Comparison of ENCODE assay signal across 1 cellular context in the genomic region with DNA sequence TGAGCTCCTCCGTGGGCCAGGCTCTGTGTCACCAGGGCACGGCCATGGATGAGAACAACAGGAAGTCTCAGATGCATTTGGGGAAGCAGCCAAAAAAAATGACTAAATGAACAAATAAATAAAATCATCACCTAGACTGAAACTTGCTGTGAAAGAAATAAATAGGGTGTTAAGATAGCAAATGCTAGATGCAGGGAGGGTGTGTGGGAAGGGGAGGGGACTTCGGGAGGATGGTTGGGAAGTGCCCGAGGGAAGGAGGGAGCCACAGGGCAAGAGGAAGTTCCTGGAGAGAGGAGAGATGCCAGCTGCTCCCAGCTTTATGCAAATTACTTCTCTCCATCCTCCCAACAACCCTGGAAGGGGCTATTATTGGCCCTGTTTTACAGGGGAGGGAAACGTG.
TF ChIP-seq lines count a peak whose summit lies in the region.

No MANE protein-coding gene starts in this region.

TF ChIP-seq in H1, 55 proteins besides CTCF, POLR2A, EP300 and RAD21:
- TF ChIP-seq CBX8 (IDR thresholded peaks at IDR 0.05; ENCODE audit: borderline replicate concordance, low read depth, low read length) (no peak), KDM4A (IDR thresholded peaks at IDR 0.05; ENCODE audit: low read depth, low read length, severe bottlenecking) (no peak), TBP (IDR thresholded peaks at IDR 0.05; ENCODE audit: low read depth, low read length) (no peak), JUN (IDR thresholded peaks at IDR 0.05; ENCODE audit: low read depth, low read length) (no peak), SAP30 (IDR thresholded peaks at IDR 0.05; ENCODE audit: insufficient read depth, insufficient replicate concordance, low read length) (no peak), FOSL1 (IDR thresholded peaks at IDR 0.05; ENCODE audit: insufficient read depth, low read depth, low read length) (no peak), GABPA (IDR thresholded peaks at IDR 0.05; ENCODE audit: borderline replicate concordance, insufficient read depth, low read length) (no peak), JUND (IDR thresholded peaks at IDR 0.05; ENCODE audit: low read length) (no peak), POLR2AphosphoS5 (IDR thresholded peaks at IDR 0.05; ENCODE audit: low read depth, low read length) (no peak), NANOG (IDR thresholded peaks at IDR 0.05; ENCODE audit: insufficient read depth, low read depth, low read length, poor library complexity, severe bottlenecking) (no peak)
- TF ChIP-seq, protein P1, sequence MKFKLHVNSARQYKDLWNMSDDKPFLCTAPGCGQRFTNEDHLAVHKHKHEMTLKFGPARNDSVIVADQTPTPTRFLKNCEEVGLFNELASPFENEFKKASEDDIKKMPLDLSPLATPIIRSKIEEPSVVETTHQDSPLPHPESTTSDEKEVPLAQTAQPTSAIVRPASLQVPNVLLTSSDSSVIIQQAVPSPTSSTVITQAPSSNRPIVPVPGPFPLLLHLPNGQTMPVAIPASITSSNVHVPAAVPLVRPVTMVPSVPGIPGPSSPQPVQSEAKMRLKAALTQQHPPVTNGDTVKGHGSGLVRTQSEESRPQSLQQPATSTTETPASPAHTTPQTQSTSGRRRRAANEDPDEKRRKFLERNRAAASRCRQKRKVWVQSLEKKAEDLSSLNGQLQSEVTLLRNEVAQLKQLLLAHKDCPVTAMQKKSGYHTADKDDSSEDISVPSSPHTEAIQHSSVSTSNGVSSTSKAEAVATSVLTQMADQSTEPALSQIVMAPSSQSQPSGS (IDR thresholded peaks at IDR 0.05; ENCODE audit: low read length) = no peak
- TF ChIP-seq, protein P2, sequence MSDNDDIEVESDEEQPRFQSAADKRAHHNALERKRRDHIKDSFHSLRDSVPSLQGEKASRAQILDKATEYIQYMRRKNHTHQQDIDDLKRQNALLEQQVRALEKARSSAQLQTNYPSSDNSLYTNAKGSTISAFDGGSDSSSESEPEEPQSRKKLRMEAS (IDR thresholded peaks at IDR 0.05) = no peak
- TF ChIP-seq, protein P3, sequence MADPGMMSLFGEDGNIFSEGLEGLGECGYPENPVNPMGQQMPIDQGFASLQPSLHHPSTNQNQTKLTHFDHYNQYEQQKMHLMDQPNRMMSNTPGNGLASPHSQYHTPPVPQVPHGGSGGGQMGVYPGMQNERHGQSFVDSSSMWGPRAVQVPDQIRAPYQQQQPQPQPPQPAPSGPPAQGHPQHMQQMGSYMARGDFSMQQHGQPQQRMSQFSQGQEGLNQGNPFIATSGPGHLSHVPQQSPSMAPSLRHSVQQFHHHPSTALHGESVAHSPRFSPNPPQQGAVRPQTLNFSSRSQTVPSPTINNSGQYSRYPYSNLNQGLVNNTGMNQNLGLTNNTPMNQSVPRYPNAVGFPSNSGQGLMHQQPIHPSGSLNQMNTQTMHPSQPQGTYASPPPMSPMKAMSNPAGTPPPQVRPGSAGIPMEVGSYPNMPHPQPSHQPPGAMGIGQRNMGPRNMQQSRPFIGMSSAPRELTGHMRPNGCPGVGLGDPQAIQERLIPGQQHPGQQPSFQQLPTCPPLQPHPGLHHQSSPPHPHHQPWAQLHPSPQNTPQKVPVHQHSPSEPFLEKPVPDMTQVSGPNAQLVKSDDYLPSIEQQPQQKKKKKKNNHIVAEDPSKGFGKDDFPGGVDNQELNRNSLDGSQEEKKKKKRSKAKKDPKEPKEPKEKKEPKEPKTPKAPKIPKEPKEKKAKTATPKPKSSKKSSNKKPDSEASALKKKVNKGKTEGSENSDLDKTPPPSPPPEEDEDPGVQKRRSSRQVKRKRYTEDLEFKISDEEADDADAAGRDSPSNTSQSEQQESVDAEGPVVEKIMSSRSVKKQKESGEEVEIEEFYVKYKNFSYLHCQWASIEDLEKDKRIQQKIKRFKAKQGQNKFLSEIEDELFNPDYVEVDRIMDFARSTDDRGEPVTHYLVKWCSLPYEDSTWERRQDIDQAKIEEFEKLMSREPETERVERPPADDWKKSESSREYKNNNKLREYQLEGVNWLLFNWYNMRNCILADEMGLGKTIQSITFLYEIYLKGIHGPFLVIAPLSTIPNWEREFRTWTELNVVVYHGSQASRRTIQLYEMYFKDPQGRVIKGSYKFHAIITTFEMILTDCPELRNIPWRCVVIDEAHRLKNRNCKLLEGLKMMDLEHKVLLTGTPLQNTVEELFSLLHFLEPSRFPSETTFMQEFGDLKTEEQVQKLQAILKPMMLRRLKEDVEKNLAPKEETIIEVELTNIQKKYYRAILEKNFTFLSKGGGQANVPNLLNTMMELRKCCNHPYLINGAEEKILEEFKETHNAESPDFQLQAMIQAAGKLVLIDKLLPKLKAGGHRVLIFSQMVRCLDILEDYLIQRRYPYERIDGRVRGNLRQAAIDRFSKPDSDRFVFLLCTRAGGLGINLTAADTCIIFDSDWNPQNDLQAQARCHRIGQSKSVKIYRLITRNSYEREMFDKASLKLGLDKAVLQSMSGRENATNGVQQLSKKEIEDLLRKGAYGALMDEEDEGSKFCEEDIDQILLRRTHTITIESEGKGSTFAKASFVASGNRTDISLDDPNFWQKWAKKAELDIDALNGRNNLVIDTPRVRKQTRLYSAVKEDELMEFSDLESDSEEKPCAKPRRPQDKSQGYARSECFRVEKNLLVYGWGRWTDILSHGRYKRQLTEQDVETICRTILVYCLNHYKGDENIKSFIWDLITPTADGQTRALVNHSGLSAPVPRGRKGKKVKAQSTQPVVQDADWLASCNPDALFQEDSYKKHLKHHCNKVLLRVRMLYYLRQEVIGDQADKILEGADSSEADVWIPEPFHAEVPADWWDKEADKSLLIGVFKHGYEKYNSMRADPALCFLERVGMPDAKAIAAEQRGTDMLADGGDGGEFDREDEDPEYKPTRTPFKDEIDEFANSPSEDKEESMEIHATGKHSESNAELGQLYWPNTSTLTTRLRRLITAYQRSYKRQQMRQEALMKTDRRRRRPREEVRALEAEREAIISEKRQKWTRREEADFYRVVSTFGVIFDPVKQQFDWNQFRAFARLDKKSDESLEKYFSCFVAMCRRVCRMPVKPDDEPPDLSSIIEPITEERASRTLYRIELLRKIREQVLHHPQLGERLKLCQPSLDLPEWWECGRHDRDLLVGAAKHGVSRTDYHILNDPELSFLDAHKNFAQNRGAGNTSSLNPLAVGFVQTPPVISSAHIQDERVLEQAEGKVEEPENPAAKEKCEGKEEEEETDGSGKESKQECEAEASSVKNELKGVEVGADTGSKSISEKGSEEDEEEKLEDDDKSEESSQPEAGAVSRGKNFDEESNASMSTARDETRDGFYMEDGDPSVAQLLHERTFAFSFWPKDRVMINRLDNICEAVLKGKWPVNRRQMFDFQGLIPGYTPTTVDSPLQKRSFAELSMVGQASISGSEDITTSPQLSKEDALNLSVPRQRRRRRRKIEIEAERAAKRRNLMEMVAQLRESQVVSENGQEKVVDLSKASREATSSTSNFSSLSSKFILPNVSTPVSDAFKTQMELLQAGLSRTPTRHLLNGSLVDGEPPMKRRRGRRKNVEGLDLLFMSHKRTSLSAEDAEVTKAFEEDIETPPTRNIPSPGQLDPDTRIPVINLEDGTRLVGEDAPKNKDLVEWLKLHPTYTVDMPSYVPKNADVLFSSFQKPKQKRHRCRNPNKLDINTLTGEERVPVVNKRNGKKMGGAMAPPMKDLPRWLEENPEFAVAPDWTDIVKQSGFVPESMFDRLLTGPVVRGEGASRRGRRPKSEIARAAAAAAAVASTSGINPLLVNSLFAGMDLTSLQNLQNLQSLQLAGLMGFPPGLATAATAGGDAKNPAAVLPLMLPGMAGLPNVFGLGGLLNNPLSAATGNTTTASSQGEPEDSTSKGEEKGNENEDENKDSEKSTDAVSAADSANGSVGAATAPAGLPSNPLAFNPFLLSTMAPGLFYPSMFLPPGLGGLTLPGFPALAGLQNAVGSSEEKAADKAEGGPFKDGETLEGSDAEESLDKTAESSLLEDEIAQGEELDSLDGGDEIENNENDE (IDR thresholded peaks at IDR 0.05; ENCODE audit: insufficient replicate concordance, low read length) = no peak
TF ChIP-seq in H1: peak in this region for 0.
